Comparison of ENCODE assay signal across 22 cellular contexts in genomic region chr1:206419783-206420182, GRCh38. TPM values are rescaled to one million over a fixed set of nuclear protein-coding genes. Genes with fewer than 3 reads are reported as not detected.
DNase-seq lines count a peak whose midpoint lies in the region; ATAC-seq, FAIRE-seq and TF ChIP-seq lines count a peak whose summit lies in the region.
"Had no signal": no experiment of that assay in that cellular context is flagged by ENCODE, and none has a peak within 500 bp of the region (broad histone marks: within the 10 kb centered on the region; RNA-seq: fewer than 3 reads in every experiment).

No MANE protein-coding gene starts in this region.

- CTCF ChIA-PET in RWPE1 (lab: Yijun Ruan, JAX): interaction anchor here (0.5 to 1.1 kb wide), 3 partner anchors 11 to 1329 kb away, joined by 3 to 4 read pairs (median 3); no protein-coding TSS in a partner anchor

- DNase-seq in GM03348 (ENCODE audit: low spot score) (peak; percentile 86), RWPE1 (ENCODE audit: low spot score) (peak; percentile 87), osteoblast (ENCODE audit: insufficient read length, low spot score, missing footprints) (peak; percentile 61), MV-4-11 (lab: John Stamatoyannopoulos, UW) (no peak), erythroblast (lab: John Stamatoyannopoulos, UW) (no peak), D721Med (ENCODE audit: insufficient read length, low spot score) (no peak), head of caudate nucleus (no peak)
- DNase-seq: activated CD4-positive, alpha-beta T cell treated with anti-CD3 and anti-CD28 coated beads for 48 hours; activated naive CD4-positive, alpha-beta T cell; aorta; C1 segment of cervical spinal cord; glutamatergic neuron; lower lobe of right lung; naive B cell; NCI-H1436; NCI-H2171 treated with DMSO at 0.1 percent for 48 hours; NCI-H82; stimulated activated CD4-positive, alpha-beta T cell treated with anti-CD3 and anti-CD28 coated beads, Interleukin-4, amount 100 ng/mL, for 1 hour had no signal

- no peak for TF ChIP-seq POLR2A in erythroblast (IDR thresholded peaks at IDR 0.05; ENCODE audit: low read length)

- H3K27ac ChIP-seq in RWPE1: no peak overlapping the region
- peak overlapping the region; percentile 49 for H3K27ac ChIP-seq in osteoblast (ENCODE audit: low read depth, low read length)
- H3K27ac ChIP-seq: coronary artery, lower lobe of right lung, prostate gland had no signal

- intact Hi-C loops in head of caudate nucleus (cut with DNase I): no loop called here

- no peaks in the 10 kb centered on the region for H4K20me1 ChIP-seq in osteoblast (ENCODE audit: insufficient read depth, low read length)

- peaks cover 47% of the 10 kb centered on the region for H3K36me3 ChIP-seq in osteoblast (ENCODE audit: insufficient read depth, low read length)
- H3K36me3 ChIP-seq: prostate gland had no signal

- H3K4me2 ChIP-seq in osteoblast (ENCODE audit: insufficient read depth, low read length): peak overlapping the region; percentile 35

- H2AFZ ChIP-seq in osteoblast (ENCODE audit: low read length): no peak overlapping the region

- H3K4me3 ChIP-seq in osteoblast (ENCODE audit: insufficient read depth, low read length): no peak overlapping the region
- H3K4me3 ChIP-seq: coronary artery, lower lobe of right lung, prostate gland had no signal

- POLR2A ChIA-PET in RWPE1 (lab: Yijun Ruan, JAX; ENCODE audit: low non-redundant PET): no interaction called here

- TF ChIP-seq CTCF in RWPE1 (conservative IDR thresholded peaks at IDR 0.05; ENCODE audit: low read depth): no peak
- no peak for TF ChIP-seq CTCF in osteoblast (IDR thresholded peaks at IDR 0.05; ENCODE audit: extremely low read depth, low read depth, low read length)
- no peak for TF ChIP-seq CTCF in D721Med (IDR thresholded peaks at IDR 0.05; ENCODE audit: insufficient read depth, missing control alignments)

- no peaks in the 10 kb centered on the region for H3K9me3 ChIP-seq in osteoblast (ENCODE audit: low read depth, low read length)
- H3K9me3 ChIP-seq: lower lobe of right lung, prostate gland had no signal

- FAIRE-seq in D721Med (lab: Jason Lieb, UNC): no peak
- FAIRE-seq: small intestine had no signal

- peaks cover 15% of the 10 kb centered on the region for H3K4me1 ChIP-seq in osteoblast (ENCODE audit: insufficient read depth, low read length)
- H3K4me1 ChIP-seq: prostate gland had no signal

- H3K79me2 ChIP-seq in osteoblast (ENCODE audit: insufficient read depth, low read length): no peaks in the 10 kb centered on the region

- no peaks in the 10 kb centered on the region for H3K27me3 ChIP-seq in osteoblast (ENCODE audit: insufficient read depth, low read length)

- ATAC-seq in esophagus mucosa: peak; percentile 56
- ATAC-seq: lower lobe of right lung had no signal

RNA-seq across cellular contexts. Expression of gene IKBKE, which starts 50.5 kb away (rescaled TPM):
- 14.2 TPM for total RNA-seq in esophagus mucosa
- total RNA-seq in osteoblast: 14.7 and 18.8 TPM in 2 replicates

Comparison
In these comparisons a context has a peak if more than half of its experiments do, and no peak if none do; other contexts are left out.
1. DNase-seq: peak in GM03348 (single experiment), RWPE1 (single experiment) and osteoblast (single experiment); none in MV-4-11 (single experiment), erythroblast (0 of 2), D721Med (single experiment) and head of caudate nucleus (0 of 42).